16 cellular contexts compared by ENCODE assay signal in genomic region chr14:95360828-95361227, GRCh38. TPM values are rescaled to one million over a fixed set of nuclear protein-coding genes. Genes with fewer than 3 reads are reported as not detected.
DNase-seq lines count a peak whose midpoint lies in the region; ATAC-seq, FAIRE-seq and TF ChIP-seq lines count a peak whose summit lies in the region.
"Had no signal": no experiment of that assay in that cellular context is flagged by ENCODE, and none has a peak within 500 bp of the region (broad histone marks: within the 10 kb centered on the region; RNA-seq: fewer than 3 reads in every experiment).

No MANE protein-coding gene starts in this region.

- no peak overlapping the region for H3K4me3 ChIP-seq in right atrium auricular region
- no peak overlapping the region for H3K4me3 ChIP-seq in neuron (ENCODE audit: low read length)
- H3K4me3 ChIP-seq: gastroesophageal sphincter, K562, SJSA1, skin epidermis, transverse colon had no signal

- H3K9me3 ChIP-seq in right atrium auricular region = no peaks in the 10 kb centered on the region
- no peaks in the 10 kb centered on the region for H3K9me3 ChIP-seq in neuron (ENCODE audit: low read length)
- H3K9me3 ChIP-seq: BE2C, gastroesophageal sphincter, Peyer's patch, SJSA1, transverse colon had no signal

- no peak for TF ChIP-seq CTCF in right atrium auricular region (IDR thresholded peaks at IDR 0.05)

- FAIRE-seq in urothelium cell line (lab: Jason Lieb, UNC) = no peak
- FAIRE-seq: A204.1, K562 had no signal

- DNase-seq in right atrium auricular region (ENCODE audit: low spot score) = peak; percentile 38
- DNase-seq in left ventricle myocardium superior = no peak
- no peak for DNase-seq in NAMALWA (ENCODE audit: low spot score)
- no peak for DNase-seq in urothelium cell line (ENCODE audit: low spot score)
- no peak for DNase-seq in DMS 273 treated with DMSO at 0.1 percent for 48 hours (lab: John Stamatoyannopoulos, UW)
- DNase-seq: BE2C had no signal

- H3K4me1 ChIP-seq in right atrium auricular region (peaks cover 0 to 24% of the 10 kb centered on the region in 2 donors), neuron (ENCODE audit: insufficient read depth, low read length) (peaks cover 10% of the 10 kb centered on the region)
- H3K4me1 ChIP-seq: BE2C, SJSA1, transverse colon had no signal

- H3K27me3 ChIP-seq in right atrium auricular region = peaks cover 0 to 2% of the 10 kb centered on the region in 2 donors
- H3K27me3 ChIP-seq in neuron (ENCODE audit: insufficient read depth, low read length) = no peaks in the 10 kb centered on the region
- H3K27me3 ChIP-seq: BE2C, Peyer's patch, SJSA1, transverse colon had no signal

- peak overlapping the region; percentile 24 for H2AFZ ChIP-seq in neuron (ENCODE audit: low read depth, low read length)

- H3K36me3 ChIP-seq in right atrium auricular region (no peaks in the 10 kb centered on the region), neuron (ENCODE audit: insufficient read depth, low read length) (no peaks in the 10 kb centered on the region)
- H3K36me3 ChIP-seq: BE2C, gastroesophageal sphincter, Peyer's patch, SJSA1, transverse colon had no signal

- ATAC-seq in left ventricle myocardium superior (no peak), HG02763 (IDR thresholded peaks at IDR 0.05; ENCODE audit: unreplicated experiment) (no peak)
- ATAC-seq: gastroesophageal sphincter had no signal

- H3K27ac ChIP-seq in right atrium auricular region (no peak overlapping the region), cingulate gyrus (ENCODE audit: low read depth, low read length) (peak overlapping the region; percentile 95)
- H3K27ac ChIP-seq: gastroesophageal sphincter, Peyer's patch, SJSA1, skin epidermis, transverse colon had no signal

- intact Hi-C loops in left ventricle myocardium superior (cut with micrococcal nuclease) = no loop called here

RNA-seq across cellular contexts. Expression of gene CLMN, which starts 41.1 kb away (rescaled TPM):
- 1 to 10 TPM; 3.4 to 4.0 TPM for total RNA-seq in right atrium auricular region
- 8.9 TPM for total RNA-seq in left ventricle myocardium superior
